In the genomic region with DNA sequence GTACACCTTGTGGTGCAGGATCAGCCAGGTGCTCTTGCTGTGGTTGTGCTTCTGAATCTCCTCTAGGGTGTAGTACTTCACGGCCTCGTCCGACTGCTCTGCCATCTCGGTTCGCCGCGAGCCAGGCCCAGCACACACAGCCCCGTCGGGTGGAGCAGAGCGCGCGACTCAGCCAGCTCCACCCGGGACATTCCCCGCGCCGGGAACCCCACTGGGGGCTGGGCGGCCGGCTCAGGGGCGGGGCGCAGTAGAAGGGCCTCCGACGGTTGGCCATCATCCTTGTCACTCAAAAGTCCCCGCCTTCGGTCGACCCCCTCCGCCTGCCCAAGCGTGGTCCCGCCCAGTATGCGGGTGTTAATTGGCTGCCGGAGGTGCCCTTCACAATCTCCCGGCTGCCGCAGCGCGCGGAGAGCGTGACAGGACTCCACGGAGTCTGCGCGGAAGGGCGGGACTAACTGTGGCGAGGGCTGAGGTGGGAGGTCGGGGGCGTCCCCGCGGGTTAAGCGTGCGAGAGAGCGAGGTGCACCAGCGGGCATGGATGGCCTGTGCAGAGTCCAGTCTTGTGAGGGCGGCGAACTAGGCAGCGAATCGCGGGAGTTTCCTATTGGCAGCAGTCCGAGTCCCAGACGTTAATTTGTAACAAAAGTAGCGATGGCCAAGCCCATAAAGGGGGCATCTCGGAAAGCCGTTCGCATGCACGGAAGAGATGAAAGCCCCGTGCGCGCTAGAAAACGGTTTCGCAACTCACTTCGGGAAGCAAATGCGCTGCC, we compare ENCODE assay signal across 8 cellular contexts. TPM values are rescaled to one million over a fixed set of nuclear protein-coding genes. Genes with fewer than 3 reads are reported as not detected.
DNase-seq lines count a peak whose midpoint lies in the region; ATAC-seq and TF ChIP-seq lines count a peak whose summit lies in the region.

A gene with protein sequence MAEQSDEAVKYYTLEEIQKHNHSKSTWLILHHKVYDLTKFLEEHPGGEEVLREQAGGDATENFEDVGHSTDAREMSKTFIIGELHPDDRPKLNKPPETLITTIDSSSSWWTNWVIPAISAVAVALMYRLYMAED (minus strand): TSS at position 193 of the 770 bp plus-strand sequence. CDS start 88 bp downstream, at position 105.

- H3K4me1 Mint-ChIP-seq in activated CD8-positive, alpha-beta T cell treated with anti-CD3 and anti-CD28 coated beads, Interleukin-2, amount 10 ng/mL, durations not matched to agents 7 days and 5 days (ENCODE audit: low read depth), result peaks cover 13% of the 10 kb centered on the region

- H3K27me3 ChIP-seq in BE2C (no peaks in the 10 kb centered on the region), ectodermal cell (ENCODE audit: control insufficient read depth, insufficient read depth, low read length, poor library complexity, severe bottlenecking) (peaks cover 13% of the 10 kb centered on the region), lower lobe of right lung (ENCODE audit: low read depth) (no peaks in the 10 kb centered on the region)

- H3K36me3 ChIP-seq in BE2C, result no peaks in the 10 kb centered on the region
- H3K36me3 ChIP-seq in ectodermal cell (ENCODE audit: control insufficient read depth, insufficient read depth, low read length), result no peaks in the 10 kb centered on the region
- H3K36me3 ChIP-seq in lower lobe of right lung, result no peaks in the 10 kb centered on the region

- H3K27me3 Mint-ChIP-seq in activated CD8-positive, alpha-beta T cell treated with anti-CD3 and anti-CD28 coated beads, Interleukin-2, amount 10 ng/mL, durations not matched to agents 7 days and 5 days (ENCODE audit: low read depth), result no peaks in the 10 kb centered on the region

- H3K36me3 Mint-ChIP-seq in activated CD8-positive, alpha-beta T cell treated with anti-CD3 and anti-CD28 coated beads, Interleukin-2, amount 10 ng/mL, durations not matched to agents 7 days and 5 days (ENCODE audit: low read depth), result peaks cover 2% of the 10 kb centered on the region

- H3K9me3 Mint-ChIP-seq in activated CD8-positive, alpha-beta T cell treated with anti-CD3 and anti-CD28 coated beads, Interleukin-2, amount 10 ng/mL, durations not matched to agents 7 days and 5 days (ENCODE audit: insufficient read depth), result no peaks in the 10 kb centered on the region

- TF ChIP-seq POLR2A in GM19193 (IDR thresholded peaks at IDR 0.05; ENCODE audit: extremely low read depth, insufficient read depth, insufficient read length), result peak; percentile 67

- intact Hi-C loops in lower lobe of right lung (cut with DNase I), result no loop called here

- DNase-seq in BE2C, result peak; percentile 91
- DNase-seq in NCI-H748 treated with DMSO at 0.1 percent for 48 hours (lab: John Stamatoyannopoulos, UW), result peak; percentile 96
- DNase-seq in activated CD8-positive, alpha-beta T cell treated with anti-CD3 and anti-CD28 coated beads, Interleukin-2, amount 10 ng/mL, durations not matched to agents 7 days and 5 days, result peak; percentile 98
- DNase-seq in lower lobe of right lung, result peak; percentile 98
- DNase-seq in stimulated activated CD4-positive, alpha-beta T cell treated with anti-CD3 and anti-CD28 coated beads, TNF-alpha, amount 100 ng/mL, for 24 hours (ENCODE audit: low read depth in 3 of 3), result peak; percentile 96 to 97 (median 97)

- H3K9me3 ChIP-seq in BE2C (no peaks in the 10 kb centered on the region), ectodermal cell (ENCODE audit: control insufficient read depth, low read length) (no peaks in the 10 kb centered on the region), lower lobe of right lung (no peaks in the 10 kb centered on the region)

- CTCF ChIA-PET in activated CD8-positive, alpha-beta T cell treated with anti-CD3 and anti-CD28 coated beads, Interleukin-2, amount 10 ng/mL, durations not matched to agents 7 days and 5 days (lab: Charles Lee), result interaction anchor here (1.3 kb wide), 1 partner anchor 202 kb away, joined by 4 read pairs; no protein-coding TSS in a partner anchor

- 4% methylated on average over 68 of the region's 68 CpGs for WGBS in ectodermal cell, 2 experiments

- no peak for TF ChIP-seq CTCF in BE2C (IDR thresholded peaks at IDR 0.05; ENCODE audit: low read depth, low read length)
- no peak for TF ChIP-seq CTCF in lower lobe of right lung (IDR thresholded peaks at IDR 0.05)

- H3K4me3 ChIP-seq in BE2C (ENCODE audit: low read depth, low read length) (peak within 1 kb of the TSS; percentile 73), ectodermal cell (ENCODE audit: insufficient read depth, low read depth, low read length) (peak within 1 kb of the TSS; percentile 77), lower lobe of right lung (peak within 1 kb of the TSS; percentile 91)

- H3K4me1 ChIP-seq in BE2C (no peaks in the 10 kb centered on the region), ectodermal cell (ENCODE audit: control insufficient read depth, insufficient read depth, low read length) (no peaks in the 10 kb centered on the region), lower lobe of right lung (peaks cover 20% of the 10 kb centered on the region)

- ATAC-seq in HG03457 (IDR thresholded peaks at IDR 0.05; ENCODE audit: unreplicated experiment), result peak; percentile 100
- peak; percentile 100 for ATAC-seq in activated CD8-positive, alpha-beta T cell treated with anti-CD3 and anti-CD28 coated beads, Interleukin-2, amount 10 ng/mL, durations not matched to agents 7 days and 5 days
- peak; percentile 97 to 99 for ATAC-seq in lower lobe of right lung

- H3K27ac ChIP-seq in ectodermal cell (ENCODE audit: insufficient read depth, low read depth, low read length, poor library complexity, severe bottlenecking) (no peak within 1 kb of the TSS), lower lobe of right lung (peak within 1 kb of the TSS; percentile 83)

- H3K4me3 Mint-ChIP-seq in activated CD8-positive, alpha-beta T cell treated with anti-CD3 and anti-CD28 coated beads, Interleukin-2, amount 10 ng/mL, durations not matched to agents 7 days and 5 days, result peak within 1 kb of the TSS; percentile 87

- POLR2A ChIA-PET in activated CD8-positive, alpha-beta T cell treated with anti-CD3 and anti-CD28 coated beads, Interleukin-2, amount 10 ng/mL, durations not matched to agents 7 days and 5 days (lab: Charles Lee), result no interaction called here

- H3K27ac Mint-ChIP-seq in activated CD8-positive, alpha-beta T cell treated with anti-CD3 and anti-CD28 coated beads, Interleukin-2, amount 10 ng/mL, durations not matched to agents 7 days and 5 days, result peak within 1 kb of the TSS; percentile 70

RNA-seq across cellular contexts. Expression of the gene that starts here (rescaled TPM):
- 163 TPM for polyA plus RNA-seq in BE2C (2012; ENCODE audit: insufficient read depth, insufficient read length, low read depth)
- total RNA-seq in activated CD8-positive, alpha-beta T cell treated with anti-CD3 and anti-CD28 coated beads, Interleukin-2, amount 10 ng/mL, durations not matched to agents 7 days and 5 days, result 10 to 100 TPM; 28.7 to 31.3 TPM
- 25.6 TPM for polyA plus RNA-seq in ectodermal cell (2013, experiment 1 of 4)
- polyA plus RNA-seq in ectodermal cell (2013, experiment 2 of 4), result 28.1 TPM
- polyA plus RNA-seq in ectodermal cell (2013, experiment 3 of 4), result 28.5 TPM
- polyA plus RNA-seq in ectodermal cell (2013, experiment 4 of 4), result 30.0 TPM
- 458 TPM for total RNA-seq in lower lobe of right lung

Comparison
In these comparisons a context has a peak if more than half of its experiments do, and no peak if none do; other contexts are left out.
1. RNA of the gene that starts here (total RNA-seq): 458 TPM in lower lobe of right lung (single experiment); 28.7 to 31.3 TPM in activated CD8-positive, alpha-beta T cell treated with anti-CD3 and anti-CD28 coated beads, Interleukin-2, amount 10 ng/mL, durations not matched to agents 7 days and 5 days; every median in the first group is over 10 times any median in the second.
2. Peak in every context shown above with its lines, with median percentiles within 50 percentile points of each other: DNase-seq, H3K4me3 ChIP-seq and ATAC-seq.